18 cellular contexts compared by ENCODE assay signal in the genomic region with DNA sequence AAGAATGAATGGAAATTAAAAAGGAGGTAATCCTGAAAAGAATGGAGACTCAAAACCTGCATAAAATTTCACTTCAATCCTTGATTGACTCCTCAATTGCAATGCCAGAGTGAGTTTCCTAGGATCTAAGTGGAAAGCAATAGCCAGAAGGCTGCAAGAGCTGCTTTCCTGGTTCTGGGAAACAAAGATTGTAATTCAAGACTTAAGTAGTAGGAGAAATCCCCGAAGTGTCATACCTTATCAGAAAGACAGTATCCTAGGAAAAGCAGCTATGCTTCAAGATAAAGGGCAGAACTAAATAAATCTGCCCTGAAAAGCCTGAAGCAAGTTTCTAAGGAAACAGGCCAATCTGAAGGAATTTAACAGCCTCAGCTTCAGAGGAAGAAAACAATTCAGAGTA.
"Had no signal": no experiment of that assay in that cellular context is flagged by ENCODE, and none has a peak within 500 bp of the region (broad histone marks: within the 10 kb centered on the region; RNA-seq: fewer than 3 reads in every experiment).

No MANE protein-coding gene starts in this region.

- H3K36me3 Mint-ChIP-seq: naive B cell; stimulated activated naive B cell treated with anti-CD40 and anti-IgM and Interleukin-4, amounts not matched to agents 10 μg/mL and 1 μg/mL and 100 μg/mL, for 72 hours had no signal

- H3K27me3 ChIP-seq: esophagus squamous epithelium, right atrium auricular region, sigmoid colon, stomach, transverse colon had no signal

- H3K4me3 Mint-ChIP-seq: effector memory CD8-positive, alpha-beta T cell; naive B cell; nephron; stimulated activated naive B cell treated with anti-CD40 and anti-IgM and Interleukin-4, amounts not matched to agents 10 μg/mL and 1 μg/mL and 100 μg/mL, for 72 hours had no signal

- H3K9me3 ChIP-seq: esophagus squamous epithelium, right atrium auricular region, sigmoid colon, stomach, thoracic aorta, transverse colon had no signal

- H3K4me1 Mint-ChIP-seq: naive B cell; nephron; stimulated activated naive B cell treated with anti-CD40 and anti-IgM and Interleukin-4, amounts not matched to agents 10 μg/mL and 1 μg/mL and 100 μg/mL, for 72 hours had no signal

- H3K27ac ChIP-seq: esophagus squamous epithelium, right atrium auricular region, sigmoid colon, skin epidermis, stomach, thoracic aorta, transverse colon had no signal

- H3K4me3 ChIP-seq: esophagus squamous epithelium, right atrium auricular region, sigmoid colon, skin epidermis, stomach, thoracic aorta, transverse colon had no signal

- H3K27ac Mint-ChIP-seq: effector memory CD8-positive, alpha-beta T cell; naive B cell; stimulated activated naive B cell treated with anti-CD40 and anti-IgM and Interleukin-4, amounts not matched to agents 10 μg/mL and 1 μg/mL and 100 μg/mL, for 72 hours had no signal

- H3K27me3 Mint-ChIP-seq: effector memory CD8-positive, alpha-beta T cell; naive B cell; stimulated activated naive B cell treated with anti-CD40 and anti-IgM and Interleukin-4, amounts not matched to agents 10 μg/mL and 1 μg/mL and 100 μg/mL, for 72 hours had no signal

- H3K4me1 ChIP-seq: esophagus squamous epithelium, right atrium auricular region, sigmoid colon, stomach, transverse colon had no signal

- ATAC-seq: effector memory CD8-positive, alpha-beta T cell; stimulated activated naive B cell treated with anti-CD40 and anti-IgM and Interleukin-4, amounts not matched to agents 10 μg/mL and 1 μg/mL and 100 μg/mL, for 72 hours had no signal

- DNase-seq: effector memory CD8-positive, alpha-beta T cell; esophagus squamous epithelium; foreskin fibroblast; kidney glomerular epithelial cell; mammary epithelial cell; naive B cell; posterior cingulate gyrus; sigmoid colon; stimulated activated CD4-positive, alpha-beta T cell treated with anti-CD3 and anti-CD28 coated beads, Interleukin-2, amount 100 ng/mL, for 24 hours; stimulated activated CD4-positive, alpha-beta T cell treated with anti-CD3 and anti-CD28 coated beads, Interleukin-4, amount 100 ng/mL, for 4 hours; stimulated activated naive B cell treated with anti-CD40 and anti-IgM and Interleukin-4, amounts not matched to agents 10 μg/mL and 1 μg/mL and 100 μg/mL, for 72 hours; stomach; substantia nigra; transverse colon had no signal

- H3K36me3 ChIP-seq: esophagus squamous epithelium, right atrium auricular region, sigmoid colon, stomach, thoracic aorta, transverse colon had no signal
